1 cellular context compared by ENCODE assay signal in genomic region chr1:1137256-1138045, GRCh38.
TF ChIP-seq lines count a peak whose summit lies in the region.

No MANE protein-coding gene starts in this region.

TF ChIP-seq in H1, 55 proteins besides CTCF, POLR2A, EP300 and RAD21 (continued from another document):
- TF ChIP-seq ATF2 (IDR thresholded peaks at IDR 0.05; ENCODE audit: low read length) (no peak), ATF3 (IDR thresholded peaks at IDR 0.05; ENCODE audit: insufficient read depth, low read depth, low read length) (no peak), MAFK (IDR thresholded peaks at IDR 0.05; ENCODE audit: low read depth, low read length) (no peak), NRF1 (IDR thresholded peaks at IDR 0.05; ENCODE audit: low read depth, low read length) (no peak), SP1 (IDR thresholded peaks at IDR 0.05; ENCODE audit: low read depth, low read length) (no peak)
